8 cellular contexts compared by ENCODE assay signal in the genomic region with DNA sequence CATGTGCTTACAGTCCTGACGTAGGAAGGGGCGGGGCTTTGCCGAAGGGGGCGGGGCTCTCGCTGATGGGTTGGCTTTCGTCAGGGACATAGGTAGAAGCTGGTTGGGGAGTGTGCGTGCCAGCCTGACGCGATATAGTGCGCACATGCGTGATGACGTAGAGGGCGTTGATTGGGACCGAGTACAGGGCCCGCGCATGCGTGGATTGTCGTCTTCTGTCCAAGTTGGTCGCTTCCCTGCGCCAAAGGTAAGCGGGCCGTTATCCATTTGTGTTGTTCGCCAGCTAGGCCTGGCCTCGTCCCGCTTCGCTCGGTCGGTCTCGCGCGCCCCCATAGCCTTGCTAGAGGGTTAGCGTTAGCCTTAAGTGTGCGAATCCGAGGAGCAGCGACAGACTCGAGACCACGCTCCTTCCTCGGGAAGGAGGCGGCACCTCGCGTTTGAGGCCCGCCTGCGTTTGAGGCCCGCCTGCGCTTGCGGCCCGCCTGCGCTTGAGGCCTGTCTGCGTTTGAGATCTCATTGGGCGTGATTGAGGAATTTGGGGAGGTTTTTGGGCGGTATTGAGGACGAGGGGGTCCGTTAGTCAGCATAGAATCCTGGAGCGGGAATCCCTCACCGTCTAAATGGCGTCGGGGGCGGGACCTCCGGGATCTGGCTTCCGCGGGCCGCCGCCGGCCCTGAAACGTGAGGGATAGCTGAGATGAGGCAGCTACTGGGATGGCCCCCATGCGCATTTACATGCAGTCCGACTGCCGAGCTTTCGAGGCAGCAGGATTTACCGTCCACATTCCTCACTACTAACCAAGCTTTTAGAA. TPM values are rescaled to one million over a fixed set of nuclear protein-coding genes. Genes with fewer than 3 reads are reported as not detected.
DNase-seq lines count a peak whose midpoint lies in the region; ATAC-seq and TF ChIP-seq lines count a peak whose summit lies in the region.

XRCC6 (plus strand) TSS at position 197 of the 812 bp plus-strand sequence. CDS start 710 bp downstream, outside the sequence.

- H3K4me3 ChIP-seq in A673 (ENCODE audit: low read depth, low read length, poor library complexity, severe bottlenecking) (peak within 1 kb of the TSS; percentile 88), breast epithelium (peak within 1 kb of the TSS; percentile 88 to 97 (median 89)), iPS-18c (ENCODE audit: insufficient read depth, low read depth, low read length) (peak within 1 kb of the TSS; percentile 100), skin epidermis (peak within 1 kb of the TSS; percentile 70 to 99 (median 92))

- ATAC-seq in GM18868 (IDR thresholded peaks at IDR 0.05; ENCODE audit: unreplicated experiment) = peak; percentile 88
- ATAC-seq in HG03108 (IDR thresholded peaks at IDR 0.05; ENCODE audit: unreplicated experiment) = peak; percentile 76

- H3K27me3 ChIP-seq in A673 (replicated peaks; ENCODE audit: insufficient read depth, low read depth, low read length, poor library complexity) (no peaks in the 10 kb centered on the region), breast epithelium (no peaks in the 10 kb centered on the region)

- H3K4me1 ChIP-seq in A673 (ENCODE audit: insufficient read depth, low read length, poor library complexity, severe bottlenecking) = peaks cover 19% of the 10 kb centered on the region
- H3K4me1 ChIP-seq in breast epithelium = peaks cover 3 to 12% of the 10 kb centered on the region in 2 donors

- DNase-seq in A673 (ENCODE audit: low spot score) (peak; percentile 99), NCI-H2196 treated with DMSO at 0.1 percent for 48 hours (lab: John Stamatoyannopoulos, UW; ENCODE audit: unreplicated experiment) (peak; percentile 99), breast epithelium (ENCODE audit: low spot score in 2 of 2) (peak; percentile 100)

- TF ChIP-seq POLR2A in breast epithelium (IDR thresholded peaks at IDR 0.05) = peak; percentile 79

- BruUV-seq in A673 (replicated peaks; lab: Mats Ljungman, UMichigan) = no TSS peak

- H3K9me3 ChIP-seq in A673 (ENCODE audit: low read depth, low read length, poor library complexity, severe bottlenecking) = no peaks in the 10 kb centered on the region
- no peaks in the 10 kb centered on the region for H3K9me3 ChIP-seq in breast epithelium
- H3K9me3 ChIP-seq in iPS-18c (ENCODE audit: control insufficient read depth, insufficient read depth, low read length) = no peaks in the 10 kb centered on the region

- intact Hi-C loops in A673 (cut with micrococcal nuclease; ENCODE audit: unreplicated experiment) = no loop called here
- intact Hi-C loops in breast epithelium (cut with DNase I; ENCODE audit: low total_unique reads) = loop anchor here (2.0 kb wide), 1 partner anchor 69 kb away; no protein-coding TSS in a partner anchor

- CTCF ChIA-PET in A673 (lab: Charles Lee) = interaction anchor here (0.6 to 1.0 kb wide), 2 partner anchors 45 to 78 kb away, joined by 3 to 4 read pairs; partner anchors contain the start of gene POLR3H

- peaks cover 39% of the 10 kb centered on the region for H3K36me3 ChIP-seq in A673 (ENCODE audit: insufficient read depth, low read length, poor library complexity, severe bottlenecking)
- no peaks in the 10 kb centered on the region for H3K36me3 ChIP-seq in breast epithelium

- peak within 1 kb of the TSS; percentile 98 for H3K27ac ChIP-seq in A673 (ENCODE audit: low read depth, low read length, poor library complexity, severe bottlenecking)
- peak within 1 kb of the TSS; percentile 96 for H3K27ac ChIP-seq in VCaP
- peak within 1 kb of the TSS; percentile 98 to 99 for H3K27ac ChIP-seq in breast epithelium
- H3K27ac ChIP-seq in skin epidermis = peak within 1 kb of the TSS; percentile 79 to 99 (median 94)

- POLR2A ChIA-PET in A673 (lab: Charles Lee; ENCODE audit: low non-redundant PET) = interaction anchor here (0.5 to 0.9 kb wide), 5 partner anchors 31 to 712 kb away, joined by 3 to 6 read pairs (median 3); partner anchors contain the start of genes CSDC2, PMM1 and TOB2

- TF ChIP-seq CTCF in A673 (conservative IDR thresholded peaks at IDR 0.05; ENCODE audit: low read depth, low read length) (no peak), VCaP (conservative IDR thresholded peaks at IDR 0.05) (no peak), breast epithelium (IDR thresholded peaks at IDR 0.05) (no peak)

RNA-seq across cellular contexts. Expression of gene XRCC6, which starts in this region (rescaled TPM):
- total RNA-seq in A673 (2021) (545 and 558 TPM in 2 replicates), breast epithelium (100 to 1,000 TPM; 194 to 232 (median 220) TPM)

Comparison
In these comparisons a context has a peak if more than half of its experiments do, and no peak if none do; other contexts are left out.
1. Peak in every context shown above with its lines: DNase-seq, ATAC-seq, H3K4me3 ChIP-seq and H3K27ac ChIP-seq.